10 cellular contexts compared by ENCODE assay signal in genomic region chr9:5617749-5618148, GRCh38. TPM values are rescaled to one million over a fixed set of nuclear protein-coding genes. Genes with fewer than 3 reads are reported as not detected.
DNase-seq lines count a peak whose midpoint lies in the region; ATAC-seq and TF ChIP-seq lines count a peak whose summit lies in the region.
"Had no signal": no experiment of that assay in that cellular context is flagged by ENCODE, and none has a peak within 500 bp of the region (broad histone marks: within the 10 kb centered on the region; RNA-seq: fewer than 3 reads in every experiment).

No MANE protein-coding gene starts in this region.

- no peaks in the 10 kb centered on the region for H3K9me3 Mint-ChIP-seq in activated naive CD4-positive, alpha-beta T cell treated with anti-CD3 and anti-CD28 coated beads, Interleukin-2, amount 50 U/mL, for 24 hours

- no peaks in the 10 kb centered on the region for H3K9me2 ChIP-seq in OCI-LY7 (ENCODE audit: insufficient read depth, low read length)

- H4K20me1 ChIP-seq in OCI-LY7 (ENCODE audit: insufficient read depth, low read length), result no peaks in the 10 kb centered on the region; the same call in 1 of the 2 replicates

- peak overlapping the region; percentile 48 for H3K27ac Mint-ChIP-seq in activated naive CD4-positive, alpha-beta T cell treated with anti-CD3 and anti-CD28 coated beads, Interleukin-2, amount 50 U/mL, for 24 hours

- intact Hi-C loops in OCI-LY7 (cut with micrococcal nuclease; ENCODE audit: unreplicated experiment) (loop anchor here (1.0 kb wide), 1 partner anchor 10 kb away; no protein-coding TSS in a partner anchor), upper lobe of right lung (cut with DNase I) (no loop called here), dorsolateral prefrontal cortex (cut with DNase I) (no loop called here), stomach (cut with DNase I; ENCODE audit: low total_unique reads) (no loop called here)

- no peak for TF ChIP-seq EP300 in stomach (IDR thresholded peaks at IDR 0.05)

- H3K4me3 Mint-ChIP-seq in activated naive CD4-positive, alpha-beta T cell treated with anti-CD3 and anti-CD28 coated beads, Interleukin-2, amount 50 U/mL, for 24 hours, result peak overlapping the region; percentile 43

- H3K27ac ChIP-seq in OCI-LY7 (ENCODE audit: low read depth, low read length, poor library complexity, severe bottlenecking), result peak overlapping the region; percentile 85
- no peak overlapping the region for H3K27ac ChIP-seq in upper lobe of right lung
- peak overlapping the region in 1 of 59 donors; percentile 8 for H3K27ac ChIP-seq in dorsolateral prefrontal cortex
- no peak overlapping the region for H3K27ac ChIP-seq in stomach
- H3K27ac ChIP-seq: parathyroid adenoma had no signal

- no peak for DNase-seq in activated naive CD4-positive, alpha-beta T cell treated with Interleukin-2 at 50 U/mL for 16 hours
- DNase-seq in OCI-LY7 (ENCODE audit: low spot score) (peak; percentile 79), upper lobe of right lung (no peak), dorsolateral prefrontal cortex (no peak), NCI-H2081 (lab: John Stamatoyannopoulos, UW) (no peak), stomach (no peak)
- DNase-seq: C1 segment of cervical spinal cord had no signal

- POLR2A ChIA-PET in OCI-LY7 (lab: Charles Lee), result no interaction called here

- no TSS peak for BruUV-seq in OCI-LY7 (replicated peaks; lab: Mats Ljungman, UMichigan)

- CTCF ChIA-PET in OCI-LY7 (lab: Charles Lee; ENCODE audit: unreplicated experiment), result no interaction called here

- H3K4me2 ChIP-seq in OCI-LY7 (ENCODE audit: low read length), result peak overlapping the region; percentile 69

- H3K4me1 ChIP-seq in OCI-LY7 (ENCODE audit: insufficient read depth, low read length, poor library complexity, severe bottlenecking) (peaks cover 36% of the 10 kb centered on the region), upper lobe of right lung (peaks cover 13% of the 10 kb centered on the region), stomach (peaks cover 5 to 14% (median 7%) of the 10 kb centered on the region in 4 donors)
- H3K4me1 ChIP-seq: parathyroid adenoma had no signal

- peaks cover 46% of the 10 kb centered on the region for H3K4me1 Mint-ChIP-seq in activated naive CD4-positive, alpha-beta T cell treated with anti-CD3 and anti-CD28 coated beads, Interleukin-2, amount 50 U/mL, for 24 hours

- H3K27me3 Mint-ChIP-seq in activated naive CD4-positive, alpha-beta T cell treated with anti-CD3 and anti-CD28 coated beads, Interleukin-2, amount 50 U/mL, for 24 hours, result no peaks in the 10 kb centered on the region

- TF ChIP-seq POLR2A in stomach (IDR thresholded peaks at IDR 0.05), result no peak

- no peak for TF ChIP-seq CTCF in OCI-LY7 (conservative IDR thresholded peaks at IDR 0.05; ENCODE audit: low read length)
- TF ChIP-seq CTCF in upper lobe of right lung (IDR thresholded peaks at IDR 0.05), result no peak
- no peak for TF ChIP-seq CTCF in dorsolateral prefrontal cortex (IDR thresholded peaks at IDR 0.05 in 54 of 56, conservative IDR thresholded peaks at IDR 0.05 in 2 of 56; ENCODE audit: low read depth in 1 of 56, partially characterized antibody in 56 of 56)
- no peak for TF ChIP-seq CTCF in stomach (IDR thresholded peaks at IDR 0.05)

- peaks cover 61% of the 10 kb centered on the region for H3K36me3 ChIP-seq in OCI-LY7 (ENCODE audit: insufficient read depth, low read length)
- no peaks in the 10 kb centered on the region for H3K36me3 ChIP-seq in upper lobe of right lung
- H3K36me3 ChIP-seq in stomach, result no peaks in the 10 kb centered on the region

- H3K9me3 ChIP-seq in OCI-LY7 (ENCODE audit: low read length) (peaks cover 3% of the 10 kb centered on the region; the same call in 1 of the 2 replicates), upper lobe of right lung (no peaks in the 10 kb centered on the region), stomach (no peaks in the 10 kb centered on the region)

- no peak overlapping the region for H2AFZ ChIP-seq in OCI-LY7 (ENCODE audit: low read length)
- H2AFZ ChIP-seq: parathyroid adenoma had no signal

- peaks cover 3% of the 10 kb centered on the region for H3K36me3 Mint-ChIP-seq in activated naive CD4-positive, alpha-beta T cell treated with anti-CD3 and anti-CD28 coated beads, Interleukin-2, amount 50 U/mL, for 24 hours

- H3K27me3 ChIP-seq in upper lobe of right lung (no peaks in the 10 kb centered on the region), dorsolateral prefrontal cortex (no peaks in the 10 kb centered on the region), stomach (no peaks in the 10 kb centered on the region)

- peak; percentile 93 for ATAC-seq in HG02973 (IDR thresholded peaks at IDR 0.05; ENCODE audit: unreplicated experiment)
- ATAC-seq in upper lobe of right lung, result peak; percentile 74

- peaks cover 87% of the 10 kb centered on the region for H3K79me2 ChIP-seq in OCI-LY7 (ENCODE audit: insufficient read depth, low read depth, low read length)

- H3K4me3 ChIP-seq in OCI-LY7 (ENCODE audit: low read depth, low read length, poor library complexity, severe bottlenecking) (peak overlapping the region; percentile 55), upper lobe of right lung (no peak overlapping the region), dorsolateral prefrontal cortex (no peak overlapping the region), stomach (no peak overlapping the region)

RNA-seq across cellular contexts. Expression of gene RIC1, which starts 11.2 kb away (rescaled TPM):
- 72.9 and 77.0 TPM in 2 replicates for total RNA-seq in OCI-LY7 (2014; rRNA removed; shearing (Covaris generic))
- 83.9 and 84.6 TPM in 2 replicates for total RNA-seq in OCI-LY7 (2022)
- 23.9 TPM for total RNA-seq in upper lobe of right lung
- 10 to 100 TPM; 14.5 to 24.0 (median 19.2) TPM for total RNA-seq in dorsolateral prefrontal cortex
- 10 to 100 TPM in 4 of 5 donors, 1 to 10 TPM in 1; 6.4 to 67.9 (median 38.8) TPM for total RNA-seq in stomach
- 1 to 10 TPM; 3.2 to 3.8 (median 3.2) TPM for polyA plus RNA-seq in stomach
